ENCODE assay signal across 21 cellular contexts in genomic region chr21:43951911-43952703, GRCh38.
A peak's percentile ranks its signal among the peaks of the same experiment; 100 is the strongest.
DNase-seq lines count a peak whose midpoint lies in the region; ATAC-seq, FAIRE-seq and TF ChIP-seq lines count a peak whose summit lies in the region.
"Had no signal": no experiment of that assay in that cellular context is flagged by ENCODE, and none has a peak within 500 bp of the region (broad histone marks: within the 10 kb centered on the region; RNA-seq: fewer than 3 reads in every experiment).

No MANE protein-coding gene starts in this region.

- no peak overlapping the region for H4K5ac ChIP-seq in H1 (ENCODE audit: insufficient read length, low read depth, low read length)

- H3K27ac Mint-ChIP-seq in GM23338 = no peak overlapping the region

- no peak overlapping the region for H3K18ac ChIP-seq in H1 (ENCODE audit: extremely low read depth, low read length)

- no peak overlapping the region; the same call in 1 of the 2 replicates for H4K8ac ChIP-seq in H1 (ENCODE audit: extremely low read depth, insufficient read depth, low read length)

- H3K4me2 ChIP-seq in BLaER1 treated with 17β-estradiol and CSF1 and Interleukin-3, amounts not matched to agents 10 nM and 100 nM = peak overlapping the region in 9 of 11 experiments; percentile 30 to 81 (median 73); a peak in 16 of 22 replicates
- H3K4me2 ChIP-seq in GM23338 (no peak overlapping the region), H1 (ENCODE audit: insufficient read depth in 1 of 2, low read depth in 2 of 2, low read length in 2 of 2) (no peak overlapping the region)
- H3K4me2 ChIP-seq: SK-N-SH had no signal

- peaks cover 0 to 45% (median 16%) of the 10 kb centered on the region in 11 experiments; a peak in 15 of 22 replicates for H3K36me3 ChIP-seq in BLaER1 treated with 17β-estradiol and CSF1 and Interleukin-3, amounts not matched to agents 10 nM and 100 nM
- H3K36me3 ChIP-seq in GM23338 (ENCODE audit: insufficient read depth) = no peaks in the 10 kb centered on the region
- no peaks in the 10 kb centered on the region for H3K36me3 ChIP-seq in H1 (ENCODE audit: control insufficient read depth in 2 of 4, insufficient read depth in 4 of 4, low read length in 3 of 4)
- no peaks in the 10 kb centered on the region for H3K36me3 ChIP-seq in gastrocnemius medialis

- no peak for TF ChIP-seq EP300 in H1 (IDR thresholded peaks at IDR 0.05; ENCODE audit: borderline replicate concordance in 1 of 2, low read depth in 2 of 2, low read length in 2 of 2)

- no peak overlapping the region for H3K27ac ChIP-seq in BLaER1 treated with 17β-estradiol and CSF1 and Interleukin-3, amounts not matched to agents 10 nM and 100 nM
- H3K27ac ChIP-seq in GM23338 (ENCODE audit: low read depth) = no peak overlapping the region
- no peak overlapping the region for H3K27ac ChIP-seq in H1 (ENCODE audit: low read depth, low read length)
- H3K27ac ChIP-seq in gastrocnemius medialis = peak overlapping the region; percentile 80 to 93 (median 90)
- H3K27ac ChIP-seq in RWPE1 = no peak overlapping the region

- peaks cover 34 to 62% (median 55%) of the 10 kb centered on the region in 11 experiments for H3K27me3 ChIP-seq in BLaER1 treated with 17β-estradiol and CSF1 and Interleukin-3, amounts not matched to agents 10 nM and 100 nM
- H3K27me3 ChIP-seq in GM23338 (ENCODE audit: insufficient read depth) = no peaks in the 10 kb centered on the region
- H3K27me3 ChIP-seq in H1 (replicated peaks in 1 of 4; ENCODE audit: control insufficient read depth in 3 of 4, extremely low read depth in 1 of 4, insufficient read depth in 3 of 4, low read length in 3 of 4) = no peaks in the 10 kb centered on the region
- H3K27me3 ChIP-seq in gastrocnemius medialis = no peaks in the 10 kb centered on the region

- peak; percentile 42; the same call in 2 of the 3 replicates for ATAC-seq in GM23338
- no peak for ATAC-seq in gastrocnemius medialis
- ATAC-seq: HepG2, Panc1 had no signal

- peaks cover 10% of the 10 kb centered on the region for H3K9me3 Mint-ChIP-seq in GM23338

- no peaks in the 10 kb centered on the region for H3K36me3 Mint-ChIP-seq in GM23338 (ENCODE audit: low read depth)

- WGBS in H1 (ENCODE audit: extremely low coverage in 1 of 2, insufficient coverage in 1 of 2, insufficient read length in 1 of 2, insufficient replicate concordance in 2 of 2, low coverage in 1 of 2, low lambda C conversion rate in 2 of 2, missing lambda C conversion rate in 1 of 2), 2 experiments = 89% methylated on average over 21 of the region's 27 CpGs; no CpG with 5 or more reads in 1 of the 2 experiments

- intact Hi-C loops in gastrocnemius medialis (cut with DNase I; ENCODE audit: low total_unique reads) = loop anchor here (5.0 kb wide), 1 partner anchor 125 kb away; no protein-coding TSS in a partner anchor

- no peak for TF ChIP-seq CTCF in GM23338 (conservative IDR thresholded peaks at IDR 0.05; ENCODE audit: low read depth in 2 of 2)
- TF ChIP-seq CTCF in H1 (IDR thresholded peaks at IDR 0.05; ENCODE audit: control extremely low read depth in 1 of 3, insufficient read depth in 1 of 3, low read depth in 1 of 3, low read length in 3 of 3) = no peak
- TF ChIP-seq CTCF in gastrocnemius medialis (IDR thresholded peaks at IDR 0.05 in 4 of 5, conservative IDR thresholded peaks at IDR 0.05 in 1 of 5) = no peak
- TF ChIP-seq CTCF in RWPE1 (conservative IDR thresholded peaks at IDR 0.05; ENCODE audit: low read depth) = no peak

- H3K4me1 Mint-ChIP-seq in GM23338 = no peaks in the 10 kb centered on the region

- H3K4me1 ChIP-seq in BLaER1 treated with 17β-estradiol and CSF1 and Interleukin-3, amounts not matched to agents 10 nM and 100 nM = peaks cover 30 to 70% (median 53%) of the 10 kb centered on the region in 10 experiments
- H3K4me1 ChIP-seq in GM23338 (ENCODE audit: insufficient read depth) (no peaks in the 10 kb centered on the region), H1 (replicated peaks in 1 of 4; ENCODE audit: control insufficient read depth in 3 of 4, insufficient read depth in 4 of 4, low read length in 3 of 4) (no peaks in the 10 kb centered on the region; a peak in 1 of 7 replicates), gastrocnemius medialis (peaks cover 33 to 46% of the 10 kb centered on the region in 2 donors)

- no peaks in the 10 kb centered on the region for H3K23me2 ChIP-seq in H1 (ENCODE audit: low read depth, low read length)

- H3K9ac ChIP-seq in BLaER1 treated with 17β-estradiol and CSF1 and Interleukin-3, amounts not matched to agents 10 nM and 100 nM = no peak overlapping the region
- H3K9ac ChIP-seq in H1 (replicated peaks in 1 of 4; ENCODE audit: extremely low read depth in 1 of 4, low read depth in 3 of 4, low read length in 3 of 4) = no peak overlapping the region; a peak in 1 of 7 replicates
- H3K9ac ChIP-seq: SK-N-SH had no signal

- FAIRE-seq in H1 (lab: Jason Lieb, UNC) = no peak
- FAIRE-seq: GM19239, H54, HepG2 had no signal

- no peak overlapping the region for H3K4ac ChIP-seq in H1 (replicated peaks; ENCODE audit: insufficient read length, low read depth, low read length)

- CTCF ChIA-PET in H1 (lab: Charles Lee; ENCODE audit: partially characterized antibody) = interaction anchor here (0.7 to 8.6 kb wide), 3 partner anchors 13 to 23 kb away, joined by 3 to 80 read pairs (median 3); no protein-coding TSS in a partner anchor
- CTCF ChIA-PET in RWPE1 (lab: Yijun Ruan, JAX) = no interaction called here

- no peak overlapping the region; the same call in 2 of the 3 replicates for H3K4me3 Mint-ChIP-seq in GM23338

- H3K56ac ChIP-seq in H1 (replicated peaks; ENCODE audit: insufficient read length, low read depth, low read length) = no peak overlapping the region

- H4K91ac ChIP-seq in H1 (replicated peaks; ENCODE audit: insufficient read length, low read length) = peak overlapping the region; percentile 10

- H3F3A ChIP-seq in GM23338 (replicated peaks; ENCODE audit: low read depth) = no peaks in the 10 kb centered on the region

- no peaks in the 10 kb centered on the region for H3K79me1 ChIP-seq in H1 (ENCODE audit: low read depth, low read length)

- peaks cover 81 to 98% (median 85%) of the 10 kb centered on the region in 11 experiments for H4K20me1 ChIP-seq in BLaER1 treated with 17β-estradiol and CSF1 and Interleukin-3, amounts not matched to agents 10 nM and 100 nM
- no peaks in the 10 kb centered on the region for H4K20me1 ChIP-seq in GM23338 (replicated peaks; ENCODE audit: insufficient read depth)
- no peaks in the 10 kb centered on the region for H4K20me1 ChIP-seq in H1 (replicated peaks in 1 of 2; ENCODE audit: control insufficient read depth in 1 of 2, insufficient read depth in 2 of 2, low read length in 2 of 2)

- no peak overlapping the region for H2BK15ac ChIP-seq in H1 (ENCODE audit: low read length)

- no peak overlapping the region for H2BK20ac ChIP-seq in H1 (ENCODE audit: low read length)

- no peak for TF ChIP-seq RAD21 in H1 (IDR thresholded peaks at IDR 0.05 in 1 of 2, conservative IDR thresholded peaks at IDR 0.05 in 1 of 2; ENCODE audit: low read depth in 2 of 2, low read length in 2 of 2)

- H3K9me3 ChIP-seq in BLaER1 treated with 17β-estradiol and CSF1 and Interleukin-3, amounts not matched to agents 10 nM and 100 nM (replicated peaks in 1 of 11) = peaks cover 16 to 24% (median 19%) of the 10 kb centered on the region in 11 experiments
- peaks cover 0 to 4% of the 10 kb centered on the region in 2 experiments; a peak in 1 of 4 replicates for H3K9me3 ChIP-seq in H1 (ENCODE audit: insufficient read depth in 2 of 2, low read depth in 1 of 2, low read length in 1 of 2)
- no peaks in the 10 kb centered on the region for H3K9me3 ChIP-seq in gastrocnemius medialis
- H3K9me3 ChIP-seq: SK-N-SH had no signal

- H3K9me2 ChIP-seq in GM23338 (ENCODE audit: insufficient read depth) = no peaks in the 10 kb centered on the region
- H3K9me2 ChIP-seq: SK-N-SH had no signal

- H3K14ac ChIP-seq in H1 (ENCODE audit: insufficient read length) = no peak overlapping the region

- DNase-seq in GM23338 (ENCODE audit: low spot score) = no peak
- DNase-seq in H1 (ENCODE audit: low read depth in 1 of 2, low spot score in 2 of 2) = no peak
- DNase-seq in gastrocnemius medialis = no peak
- no peak for DNase-seq in RWPE1 (ENCODE audit: low spot score)
- no peak for DNase-seq in HuH-7 (ENCODE audit: low spot score)
- DNase-seq in stimulated activated CD4-positive, alpha-beta T cell treated with anti-CD3 and anti-CD28 coated beads, Interleukin-4, amount 100 ng/mL, for 24 hours = no peak
- DNase-seq: DMS153, KBM-7, NCI-H1105 treated with DMSO at 0.1 percent for 48 hours, NCI-H1694, NCI-H2029 treated with DMSO at 0.1 percent for 48 hours, NCI-H446 treated with DMSO at 0.1 percent for 48 hours, NCI-H526, SIG-M5, SK-N-SH, SW 1271 had no signal

- POLR2A ChIA-PET in H1 (lab: Charles Lee; ENCODE audit: partially characterized antibody) = no interaction called here
- POLR2A ChIA-PET in RWPE1 (lab: Yijun Ruan, JAX; ENCODE audit: low non-redundant PET) = no interaction called here

- in situ Hi-C loops in gastrocnemius medialis (cut with MboI; ENCODE audit: low sequenced_read_pairs in 4 of 4) = no loop called here

- no peak overlapping the region for H3K4me3 ChIP-seq in BLaER1 treated with 17β-estradiol and CSF1 and Interleukin-3, amounts not matched to agents 10 nM and 100 nM
- no peak overlapping the region for H3K4me3 ChIP-seq in GM23338
- no peak overlapping the region for H3K4me3 ChIP-seq in H1 (ENCODE audit: extremely low read depth in 1 of 4, insufficient read depth in 2 of 4, low read depth in 3 of 4, low read length in 4 of 4)
- H3K4me3 ChIP-seq in gastrocnemius medialis = no peak overlapping the region

- no peak overlapping the region for H2BK5ac ChIP-seq in H1 (ENCODE audit: low read depth, low read length)

- no peak overlapping the region for H2BK120ac ChIP-seq in H1 (replicated peaks; ENCODE audit: low read depth, low read length)

- no peak overlapping the region for H2AFZ ChIP-seq in GM23338
- no peak overlapping the region for H2AFZ ChIP-seq in H1 (ENCODE audit: low read length)

- H2AK5ac ChIP-seq in H1 (ENCODE audit: low read depth, low read length) = no peak overlapping the region

- TF ChIP-seq POLR2A in H1 (IDR thresholded peaks at IDR 0.05; ENCODE audit: control extremely low read depth in 1 of 2, low read depth in 2 of 2, low read length in 2 of 2) (no peak), gastrocnemius medialis (IDR thresholded peaks at IDR 0.05) (no peak)

- no peak overlapping the region for H3K23ac ChIP-seq in H1 (ENCODE audit: insufficient read length)

- no peak overlapping the region for H2BK12ac ChIP-seq in H1 (ENCODE audit: low read depth, low read length)

- H3K79me2 ChIP-seq in GM23338 (replicated peaks; ENCODE audit: insufficient read depth) (no peaks in the 10 kb centered on the region), H1 (ENCODE audit: control insufficient read depth in 1 of 2, insufficient read depth in 2 of 2, low read length in 2 of 2) (no peaks in the 10 kb centered on the region)

- peaks cover 3% of the 10 kb centered on the region for H3K27me3 Mint-ChIP-seq in GM23338 (ENCODE audit: insufficient read depth, low read depth, poor library complexity)

TF ChIP-seq in GM23338, 12 proteins besides CTCF, POLR2A, EP300 and RAD21 (continues in another document):
- no peak for TF ChIP-seq ZNF114 (CRISPR knock-in tag; IDR thresholded peaks at IDR 0.05)

TF ChIP-seq in H1, 55 proteins besides CTCF, POLR2A, EP300 and RAD21 (continues in another document):
- TF ChIP-seq CHD1 (IDR thresholded peaks at IDR 0.05; ENCODE audit: low read depth, low read length) (no peak), BRCA1 (IDR thresholded peaks at IDR 0.05; ENCODE audit: low read depth, low read length) (no peak), TEAD4 (IDR thresholded peaks at IDR 0.05; ENCODE audit: low read depth, low read length) (no peak)

Comparison
In these comparisons a context has a peak if more than half of its experiments do, and no peak if none do; other contexts are left out.
1. H3K27ac ChIP-seq: peak in gastrocnemius medialis (4 of 4); none in BLaER1 treated with 17β-estradiol and CSF1 and Interleukin-3, amounts not matched to agents 10 nM and 100 nM (0 of 11), GM23338 (single experiment), H1 (single experiment) and RWPE1 (single experiment).
2. H3K4me2 ChIP-seq: peak in BLaER1 treated with 17β-estradiol and CSF1 and Interleukin-3, amounts not matched to agents 10 nM and 100 nM (9 of 11); none in GM23338 (single experiment) and H1 (0 of 2).